32 cellular contexts compared by ENCODE assay signal in the genomic region with DNA sequence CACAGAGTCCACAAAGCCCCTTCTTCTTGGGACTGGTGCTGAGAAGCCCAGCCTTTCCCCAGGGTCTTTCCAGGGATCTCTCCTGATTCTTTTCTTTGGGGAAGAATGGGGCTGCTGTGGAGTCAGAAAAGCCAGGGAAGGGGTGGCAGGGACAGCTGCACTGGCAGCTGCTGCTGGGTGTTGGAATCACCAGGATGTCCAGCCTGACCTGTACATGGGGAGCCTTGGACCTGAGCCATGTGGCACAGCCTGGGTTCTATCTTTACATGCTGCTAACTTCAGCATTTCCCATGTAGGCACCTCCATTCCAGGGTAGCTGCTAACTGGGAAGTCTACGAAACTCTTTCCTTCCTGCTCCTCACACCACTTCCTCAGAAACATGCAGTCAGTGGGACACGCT.
"Had no signal": no experiment of that assay in that cellular context is flagged by ENCODE, and none has a peak within 500 bp of the region (broad histone marks: within the 10 kb centered on the region; RNA-seq: fewer than 3 reads in every experiment).

No MANE protein-coding gene starts in this region.

- H3K4me1 ChIP-seq: adrenal gland, SJSA1 had no signal

- H3K9me3 ChIP-seq: adrenal gland, SJSA1, SK-N-SH had no signal

- H3K27me3 ChIP-seq: adrenal gland, SJSA1 had no signal

- H3K4me2 ChIP-seq: SK-N-SH had no signal

- H3K36me3 ChIP-seq: adrenal gland, SJSA1 had no signal

- DNase-seq: activated B cell treated with CpG ODN at 0.5 μM for 24 hours; activated CD4-positive, alpha-beta memory T cell treated with anti-CD3 and anti-CD28 coated beads for 36 hours; activated CD4-positive, alpha-beta T cell treated with anti-CD3 and anti-CD28 coated beads for 4 hours; activated CD4-positive, alpha-beta T cell treated with anti-CD3 and anti-CD28 coated beads, Interleukin-2, amount 50 U/mL, for 1 hour; activated CD4-positive, CD25-positive, alpha-beta regulatory T cell treated with anti-CD3 and anti-CD28 coated beads, Interleukin-2, amount 50 U/mL, for 72 hours; activated CD8-positive, alpha-beta memory T cell treated with anti-CD3 and anti-CD28 coated beads, Interleukin-2, amount 50 U/mL, for 4 hours; activated gamma-delta T cell treated with Interleukin-2 at 50 U/mL for 16 hours; activated naive CD4-positive, alpha-beta T cell treated with anti-CD3 and anti-CD28 coated beads for 36 hours; activated T-cell treated with anti-CD3 and anti-CD28 coated beads for 4 hours; activated T-cell treated with anti-CD3 and anti-CD28 coated beads, Interleukin-2, amount 50 U/mL, for 4 hours; central memory CD4-positive, alpha-beta T cell; Kasumi-1; KG1; MM.1S; MV-4-11; NCI-H1092 treated with DMSO at 0.1 percent for 48 hours; NCI-H1417; NCI-H146; NCI-H187; NCI-H2029 treated with DMSO at 0.1 percent for 48 hours; NCI-H2107; NCI-H2171; NCI-H510A; NCI-H526; NCI-H748 treated with DMSO at 0.1 percent for 48 hours; SHP77; SK-N-SH had no signal

- H3K4me3 ChIP-seq: adrenal gland, SJSA1 had no signal

- H3K27ac ChIP-seq: adrenal gland, SJSA1, VCaP had no signal

- H3K9ac ChIP-seq: SK-N-SH had no signal

- ATAC-seq: activated naive CD4-positive, alpha-beta T cell treated with anti-CD3 and anti-CD28 coated beads, Interleukin-2, amount 50 U/mL, for 72 hours; activated T-cell treated with anti-CD3 and anti-CD28 coated beads, Interleukin-2, amount 50 U/mL, for 4 hours; Panc1 had no signal
